38 cellular contexts compared by ENCODE assay signal in the genomic region with DNA sequence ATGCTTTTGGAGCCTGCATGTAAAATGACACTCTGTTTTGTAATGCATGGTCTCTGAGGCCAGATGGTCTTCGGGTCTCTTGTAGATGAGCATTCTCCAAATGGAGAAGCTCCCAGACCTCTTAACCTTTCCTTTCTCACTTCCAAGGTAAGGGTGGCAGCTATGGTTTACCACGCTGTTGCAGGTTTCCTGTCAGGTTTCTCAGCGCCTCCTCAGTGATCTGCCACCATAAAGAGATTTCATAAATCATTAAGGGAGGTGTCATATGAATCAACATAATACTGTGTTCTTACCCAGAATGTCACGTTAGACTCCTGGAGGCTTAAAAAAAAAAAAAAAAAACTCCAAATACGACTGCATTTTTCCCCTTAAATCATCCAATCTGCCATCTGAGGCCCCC.
"Had no signal": no experiment of that assay in that cellular context is flagged by ENCODE, and none has a peak within 500 bp of the region (broad histone marks: within the 10 kb centered on the region; RNA-seq: fewer than 3 reads in every experiment).

No MANE protein-coding gene starts in this region.

- H3K27ac ChIP-seq: adrenal gland, ascending aorta, body of pancreas, brain microvascular endothelial cell, breast epithelium, cardiac muscle cell had no signal

- H3K4me3 Mint-ChIP-seq: activated naive CD4-positive, alpha-beta T cell treated with anti-CD3 and anti-CD28 coated beads for 36 hours; activated naive CD4-positive, alpha-beta T cell treated with anti-CD3 and anti-CD28 coated beads, Interleukin-2, amount 10 ng/mL, durations not matched to agents 7 days and 5 days; activated naive CD4-positive, alpha-beta T cell treated with anti-CD3 and anti-CD28 coated beads, Interleukin-2, amount 50 U/mL, for 24 hours; activated naive CD8-positive, alpha-beta T cell; activated naive CD8-positive, alpha-beta T cell treated with anti-CD3 and anti-CD28 coated beads for 36 hours; activated naive CD8-positive, alpha-beta T cell treated with anti-CD3 and anti-CD28 coated beads, Interleukin-2, amount 10 ng/mL, durations not matched to agents 7 days and 5 days; activated naive CD8-positive, alpha-beta T cell treated with anti-CD3 and anti-CD28 coated beads, Interleukin-2, amount 50 U/mL, for 24 hours; activated T-cell treated with anti-CD3 and anti-CD28 coated beads, Interleukin-2, amount 50 U/mL, for 24 hours; activated T-cell treated with anti-CD3 and anti-CD28 coated beads, Interleukin-2, amount 50 U/mL, for 4 hours; activated T-cell treated with anti-CD3 and anti-CD28 coated beads, Interleukin-2, amount 50 U/mL, for 72 hours; activated T-helper 1 cell treated with anti-CD3 and anti-CD28 coated beads, Interleukin-12 subunit alpha, Interleukin-12 subunit beta, Interleukin-2, Interleukin-4 antibody, amounts not matched to agents 30 ng/mL and 10 ng/mL and 1 ng/mL, durations not matched to agents 14 hours and 24 hours and 36 hours; activated T-helper 17 cell treated with anti-CD3 and anti-CD28 coated beads, Interleukin-2, amount 50 U/mL, for 72 hours; brain; central memory CD8-positive, alpha-beta T cell had no signal

- H3K9me3 Mint-ChIP-seq: activated naive CD4-positive, alpha-beta T cell treated with anti-CD3 and anti-CD28 coated beads for 36 hours; activated naive CD4-positive, alpha-beta T cell treated with anti-CD3 and anti-CD28 coated beads, Interleukin-2, amount 50 U/mL, for 24 hours; activated naive CD8-positive, alpha-beta T cell treated with anti-CD3 and anti-CD28 coated beads for 36 hours; activated naive CD8-positive, alpha-beta T cell treated with anti-CD3 and anti-CD28 coated beads, Interleukin-2, amount 10 ng/mL, durations not matched to agents 7 days and 5 days; brain had no signal

- H3K9me3 ChIP-seq: adrenal gland, ascending aorta, body of pancreas, breast epithelium had no signal

- H3K27ac Mint-ChIP-seq: activated naive CD4-positive, alpha-beta T cell treated with anti-CD3 and anti-CD28 coated beads for 36 hours; activated naive CD4-positive, alpha-beta T cell treated with anti-CD3 and anti-CD28 coated beads, Interleukin-2, amount 10 ng/mL, durations not matched to agents 7 days and 5 days; activated naive CD4-positive, alpha-beta T cell treated with anti-CD3 and anti-CD28 coated beads, Interleukin-2, amount 50 U/mL, for 24 hours; activated naive CD4-positive, alpha-beta T cell treated with anti-CD3 and anti-CD28 coated beads, Interleukin-2, amount 50 U/mL, for 72 hours; activated naive CD8-positive, alpha-beta T cell; activated naive CD8-positive, alpha-beta T cell treated with anti-CD3 and anti-CD28 coated beads for 36 hours; activated naive CD8-positive, alpha-beta T cell treated with anti-CD3 and anti-CD28 coated beads, Interleukin-2, amount 10 ng/mL, durations not matched to agents 7 days and 5 days; activated naive CD8-positive, alpha-beta T cell treated with anti-CD3 and anti-CD28 coated beads, Interleukin-2, amount 50 U/mL, for 24 hours; activated T-cell treated with anti-CD3 and anti-CD28 coated beads, Interleukin-2, amount 50 U/mL, for 24 hours; activated T-cell treated with anti-CD3 and anti-CD28 coated beads, Interleukin-2, amount 50 U/mL, for 72 hours; activated T-helper 1 cell treated with anti-CD3 and anti-CD28 coated beads, Interleukin-12 subunit alpha, Interleukin-12 subunit beta, Interleukin-2, Interleukin-4 antibody, amounts not matched to agents 30 ng/mL and 10 ng/mL and 1 ng/mL, durations not matched to agents 14 hours and 24 hours and 36 hours; activated T-helper 17 cell treated with anti-CD3 and anti-CD28 coated beads, Interleukin-2, amount 50 U/mL, for 72 hours; activated T-helper 2 cell treated with anti-CD3 and anti-CD28 coated beads, Interferon-gamma antibody, Interleukin-2, Interleukin-4, amounts not matched to agents 10 μg/mL and 5 μg/mL and 100 μg/mL, durations not matched to agents 14 hours and 24 hours and 36 hours; brain had no signal

- H3K27me3 Mint-ChIP-seq: activated naive CD4-positive, alpha-beta T cell treated with anti-CD3 and anti-CD28 coated beads, Interleukin-2, amount 10 ng/mL, durations not matched to agents 7 days and 5 days; activated naive CD4-positive, alpha-beta T cell treated with anti-CD3 and anti-CD28 coated beads, Interleukin-2, amount 50 U/mL, for 24 hours; activated naive CD8-positive, alpha-beta T cell treated with anti-CD3 and anti-CD28 coated beads, Interleukin-2, amount 10 ng/mL, durations not matched to agents 7 days and 5 days; activated naive CD8-positive, alpha-beta T cell treated with anti-CD3 and anti-CD28 coated beads, Interleukin-2, amount 50 U/mL, for 24 hours; activated T-cell treated with anti-CD3 and anti-CD28 coated beads, Interleukin-2, amount 50 U/mL, for 24 hours; central memory CD8-positive, alpha-beta T cell had no signal

- DNase-seq: activated effector memory CD4-positive, alpha-beta T cell treated with anti-CD3 and anti-CD28 coated beads, Interleukin-2, amount 50 U/mL, for 16 hours; activated effector memory CD4-positive, alpha-beta T cell treated with Interleukin-2 at 50 U/mL for 16 hours; activated gamma-delta T cell; activated gamma-delta T cell treated with Interleukin-2 at 50 U/mL for 16 hours; activated naive CD4-positive, alpha-beta T cell; activated naive CD4-positive, alpha-beta T cell treated with anti-CD3 and anti-CD28 coated beads for 36 hours; activated naive CD4-positive, alpha-beta T cell treated with anti-CD3 and anti-CD28 coated beads, Interleukin-2, amount 10 ng/mL, durations not matched to agents 7 days and 5 days; activated naive CD4-positive, alpha-beta T cell treated with anti-CD3 and anti-CD28 coated beads, Interleukin-2, amount 50 U/mL, for 16 hours; activated naive CD4-positive, alpha-beta T cell treated with Interleukin-2 at 50 U/mL for 16 hours; activated naive CD8-positive, alpha-beta T cell treated with anti-CD3 and anti-CD28 coated beads for 36 hours; activated naive CD8-positive, alpha-beta T cell treated with anti-CD3 and anti-CD28 coated beads, Interleukin-2, amount 10 ng/mL, durations not matched to agents 7 days and 5 days; activated naive CD8-positive, alpha-beta T cell treated with anti-CD3 and anti-CD28 coated beads, Interleukin-2, amount 50 U/mL, for 24 hours; activated T-cell treated with anti-CD3 and anti-CD28 coated beads, Interleukin-2, amount 50 U/mL, for 1 hour; activated T-cell treated with anti-CD3 and anti-CD28 coated beads, Interleukin-2, amount 50 U/mL, for 24 hours; activated T-cell treated with anti-CD3 and anti-CD28 coated beads, Interleukin-2, amount 50 U/mL, for 4 hours; activated T-cell treated with anti-CD3 and anti-CD28 coated beads, Interleukin-2, amount 50 U/mL, for 48 hours; activated T-cell treated with anti-CD3 and anti-CD28 coated beads, Interleukin-2, amount 50 U/mL, for 72 hours; adrenal gland; amniotic stem cell; amygdala; anterior cingulate cortex; aorta; body of pancreas; brain microvascular endothelial cell; central memory CD4-positive, alpha-beta T cell; cerebellar nuclear complex had no signal

- H3K4me1 Mint-ChIP-seq: activated naive CD4-positive, alpha-beta T cell treated with anti-CD3 and anti-CD28 coated beads, Interleukin-2, amount 10 ng/mL, durations not matched to agents 7 days and 5 days; activated naive CD4-positive, alpha-beta T cell treated with anti-CD3 and anti-CD28 coated beads, Interleukin-2, amount 50 U/mL, for 24 hours; activated naive CD8-positive, alpha-beta T cell treated with anti-CD3 and anti-CD28 coated beads for 36 hours; activated naive CD8-positive, alpha-beta T cell treated with anti-CD3 and anti-CD28 coated beads, Interleukin-2, amount 10 ng/mL, durations not matched to agents 7 days and 5 days; activated naive CD8-positive, alpha-beta T cell treated with anti-CD3 and anti-CD28 coated beads, Interleukin-2, amount 50 U/mL, for 24 hours; activated T-helper 17 cell treated with anti-CD3 and anti-CD28 coated beads, Interleukin-2, amount 50 U/mL, for 72 hours; central memory CD8-positive, alpha-beta T cell had no signal

- H3K36me3 Mint-ChIP-seq: activated naive CD4-positive, alpha-beta T cell treated with anti-CD3 and anti-CD28 coated beads, Interleukin-2, amount 10 ng/mL, durations not matched to agents 7 days and 5 days; activated naive CD4-positive, alpha-beta T cell treated with anti-CD3 and anti-CD28 coated beads, Interleukin-2, amount 50 U/mL, for 24 hours; activated naive CD4-positive, alpha-beta T cell treated with anti-CD3 and anti-CD28 coated beads, Interleukin-2, amount 50 U/mL, for 72 hours; activated naive CD8-positive, alpha-beta T cell; activated naive CD8-positive, alpha-beta T cell treated with anti-CD3 and anti-CD28 coated beads for 36 hours; activated naive CD8-positive, alpha-beta T cell treated with anti-CD3 and anti-CD28 coated beads, Interleukin-2, amount 10 ng/mL, durations not matched to agents 7 days and 5 days; brain had no signal

- H3K27me3 ChIP-seq: adrenal gland, ascending aorta, body of pancreas, brain microvascular endothelial cell, breast epithelium, cardiac muscle cell had no signal

- ATAC-seq: activated naive CD4-positive, alpha-beta T cell treated with anti-CD3 and anti-CD28 coated beads, Interleukin-2, amount 50 U/mL, for 72 hours; activated naive CD8-positive, alpha-beta T cell treated with anti-CD3 and anti-CD28 coated beads, Interleukin-2, amount 50 U/mL, for 24 hours; activated T-cell treated with anti-CD3 and anti-CD28 coated beads, Interleukin-2, amount 50 U/mL, for 4 hours; activated T-cell treated with anti-CD3 and anti-CD28 coated beads, Interleukin-2, amount 50 U/mL, for 72 hours; activated T-helper 17 cell treated with anti-CD3 and anti-CD28 coated beads, Interleukin-2, amount 50 U/mL, for 72 hours; body of pancreas had no signal

- H3K4me1 ChIP-seq: adrenal gland, ascending aorta, breast epithelium had no signal

- H3K36me3 ChIP-seq: adrenal gland, ascending aorta, brain microvascular endothelial cell, breast epithelium, cardiac muscle cell had no signal

- FAIRE-seq: bronchial epithelial cell had no signal

- H3K4me3 ChIP-seq: adrenal gland, ascending aorta, body of pancreas, breast epithelium, cardiac muscle cell had no signal
